Comparison of ENCODE assay signal across 8 cellular contexts in genomic region chr19:47231215-47232054, GRCh38. TPM values are rescaled to one million over a fixed set of nuclear protein-coding genes. Genes with fewer than 3 reads are reported as not detected.
DNase-seq lines count a peak whose midpoint lies in the region; ATAC-seq and TF ChIP-seq lines count a peak whose summit lies in the region.

No MANE protein-coding gene starts in this region.

- peak; percentile 22 for DNase-seq in DMS79 treated with DMSO at 0.1 percent for 48 hours (lab: John Stamatoyannopoulos, UW)
- no peak for DNase-seq in DMS79 (lab: John Stamatoyannopoulos, UW)
- peak; percentile 90 to 95 (median 93) for DNase-seq in Peyer's patch
- DNase-seq in activated T-helper 9 cell treated with anti-CD3 and anti-CD28 coated beads, Interleukin-2, amount 50 U/mL, for 16 hours (ENCODE audit: low read depth), result peak; percentile 90
- DNase-seq in fibroblast of the aortic adventitia (ENCODE audit: low read depth), result peak; percentile 87
- peak; percentile 88 for DNase-seq in stimulated activated naive CD4-positive, alpha-beta T cell treated with Interleukin-2 at 50 U/mL for 16 hours (lab: John Stamatoyannopoulos, UW)

- H3K4me1 ChIP-seq in Peyer's patch, result peaks cover 3 to 55% (median 28%) of the 10 kb centered on the region in 4 donors

- peak overlapping the region; percentile 79 to 87 (median 85) for H3K4me3 Mint-ChIP-seq in nephron

- H3K27me3 Mint-ChIP-seq in nephron (ENCODE audit: low read depth), result peaks cover 15% of the 10 kb centered on the region

- no peaks in the 10 kb centered on the region for H3K36me3 Mint-ChIP-seq in nephron (ENCODE audit: low read depth)

- peak overlapping the region; percentile 76 to 99 (median 90) for H3K4me3 ChIP-seq in Peyer's patch
- H3K4me3 ChIP-seq in fibroblast of the aortic adventitia (ENCODE audit: low read depth, low read length), result peak overlapping the region; percentile 75

- peak overlapping the region; percentile 40 to 83 (median 65) for H3K27ac Mint-ChIP-seq in nephron

- H3K4me1 Mint-ChIP-seq in nephron, result peaks cover 12% of the 10 kb centered on the region

- ATAC-seq in HG03175 (IDR thresholded peaks at IDR 0.05; ENCODE audit: unreplicated experiment), result peak; percentile 33

- TF ChIP-seq POLR2A in Peyer's patch (IDR thresholded peaks at IDR 0.05), result peak; percentile 43 to 68

- peak overlapping the region; percentile 97 to 100 (median 99) for H3K27ac ChIP-seq in Peyer's patch

- H3K27me3 ChIP-seq in Peyer's patch, result no peaks in the 10 kb centered on the region

- no peaks in the 10 kb centered on the region for H3K9me3 ChIP-seq in Peyer's patch

- no peaks in the 10 kb centered on the region for H3K9me3 Mint-ChIP-seq in nephron

- no peak for TF ChIP-seq CTCF in Peyer's patch (IDR thresholded peaks at IDR 0.05)
- TF ChIP-seq CTCF in fibroblast of the aortic adventitia (IDR thresholded peaks at IDR 0.05; ENCODE audit: insufficient read depth, low read length), result no peak
- no peak for TF ChIP-seq CTCF in nephron (IDR thresholded peaks at IDR 0.05; ENCODE audit: unreplicated experiment in 3 of 3)

- H3K36me3 ChIP-seq in Peyer's patch, result no peaks in the 10 kb centered on the region

RNA-seq across cellular contexts. Expression of gene BBC3, which starts 0.4 kb away (rescaled TPM):
- total RNA-seq in Peyer's patch (10 to 100 TPM in 1 of 4 donors, 1 to 10 TPM in 3; 4.1 to 10.0 (median 5.5) TPM), fibroblast of the aortic adventitia (ENCODE audit: low replicate concordance) (9.2 and 12.9 TPM in 2 replicates)

RNA-seq across cellular contexts. Expression of gene CCDC9, which starts 24.9 kb away (rescaled TPM):
- total RNA-seq in Peyer's patch (100 to 1,000 TPM in 1 of 4 donors, 10 to 100 TPM in 3; 12.1 to 104 (median 35.8) TPM), fibroblast of the aortic adventitia (ENCODE audit: low replicate concordance) (6.5 and 16.3 TPM in 2 replicates)

RNA-seq across cellular contexts. Expression of gene INAFM1, which starts 43.2 kb away (rescaled TPM):
- total RNA-seq in Peyer's patch (10 to 100 TPM in 2 of 4 donors, 1 to 10 TPM in 2; 6.1 to 23.9 (median 12.8) TPM), fibroblast of the aortic adventitia (ENCODE audit: low replicate concordance) (1.6 and 2.3 TPM in 2 replicates)
